ENCODE assay signal across 31 cellular contexts in the genomic region with DNA sequence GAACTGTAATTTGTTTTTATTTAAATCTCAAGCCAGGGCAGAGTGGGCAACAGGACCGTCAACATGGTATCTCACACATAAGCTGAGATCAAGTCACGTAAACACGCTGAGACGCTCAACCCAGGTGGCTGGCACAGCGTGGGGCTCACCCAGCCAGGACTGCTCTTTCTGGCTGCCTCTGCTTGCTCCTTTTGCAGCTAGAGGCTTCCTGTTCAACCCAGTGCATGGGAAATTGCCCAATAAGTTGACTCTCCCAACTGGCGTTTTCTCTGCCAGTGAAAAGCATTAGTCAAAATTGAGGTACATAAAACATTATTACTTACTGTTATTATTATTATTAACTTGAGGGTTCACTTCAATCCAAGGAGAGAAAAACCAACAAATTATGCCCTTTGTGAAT.
DNase-seq lines count a peak whose midpoint lies in the region; FAIRE-seq and TF ChIP-seq lines count a peak whose summit lies in the region.
"Had no signal": no experiment of that assay in that cellular context is flagged by ENCODE, and none has a peak within 500 bp of the region (broad histone marks: within the 10 kb centered on the region; RNA-seq: fewer than 3 reads in every experiment).

No MANE protein-coding gene starts in this region.

- H3K4me3 ChIP-seq in HL-60 (replicated peaks; ENCODE audit: insufficient read depth, low read length) (no peak overlapping the region), neutrophil (ENCODE audit: low read depth in 1 of 2, low read length in 1 of 2) (no peak overlapping the region)
- H3K4me3 ChIP-seq: suprapubic skin, upper lobe of right lung had no signal

- DNase-seq in HL-60 (ENCODE audit: low read depth in 1 of 2, low spot score in 1 of 2) (peak; percentile 63 to 92), NCI-H2081 (lab: John Stamatoyannopoulos, UW) (peak; percentile 37 to 82), NOMO-1 treated with dmso at 0.1 percent for 144 hours (lab: John Stamatoyannopoulos, UW; ENCODE audit: unreplicated experiment) (peak; percentile 61), glomerular visceral epithelial cell (ENCODE audit: extremely low spot score) (no peak), medulla oblongata (ENCODE audit: extremely low spot score) (no peak), frontal cortex (ENCODE audit: low spot score in 2 of 2) (no peak)
- DNase-seq: activated CD4-positive, alpha-beta memory T cell treated with anti-CD3 and anti-CD28 coated beads, Interleukin-2, amount 10 ng/mL, durations not matched to agents 7 days and 5 days; activated CD4-positive, alpha-beta T cell treated with anti-CD3 and anti-CD28 coated beads for 1 hour; activated CD8-positive, alpha-beta memory T cell treated with anti-CD3 and anti-CD28 coated beads, Interleukin-2, amount 50 U/mL, for 4 hours; activated naive CD4-positive, alpha-beta T cell treated with Interleukin-2 at 50 U/mL for 16 hours; Calu3; caudate nucleus; CD4-positive, CD25-positive, alpha-beta regulatory T cell; cortex of kidney; DMS79; effector memory CD4-positive, alpha-beta T cell; erythroblast; glutamatergic neuron; HCEC 1CT; left colon; mammary epithelial cell; NCI-H2107; NCI-H510A; retina; stimulated activated naive CD4-positive, alpha-beta T cell treated with Interleukin-2 at 50 U/mL for 16 hours; T-helper 17 cell; upper lobe of right lung had no signal

- no peak for FAIRE-seq in frontal cortex (lab: Jason Lieb, UNC)
- FAIRE-seq: G401.6 had no signal

- H3K27me3 ChIP-seq in HL-60 (ENCODE audit: insufficient read depth, poor library complexity, severe bottlenecking) (no peaks in the 10 kb centered on the region), neutrophil (no peaks in the 10 kb centered on the region)
- H3K27me3 ChIP-seq: suprapubic skin had no signal

- TF ChIP-seq CTCF in HL-60 (IDR thresholded peaks at IDR 0.05; ENCODE audit: insufficient read depth, low read length) (no peak), neutrophil (IDR thresholded peaks at IDR 0.05) (no peak)

- H3K4me1 ChIP-seq in neutrophil (ENCODE audit: control insufficient read depth in 1 of 2, insufficient read depth in 1 of 2, low read depth in 1 of 2, low read length in 1 of 2): peaks cover 11 to 25% of the 10 kb centered on the region in 2 experiments
- H3K4me1 ChIP-seq: parathyroid adenoma, suprapubic skin, upper lobe of right lung had no signal

- H3K36me3 ChIP-seq in neutrophil: no peaks in the 10 kb centered on the region
- H3K36me3 ChIP-seq: suprapubic skin, upper lobe of right lung had no signal

- no peaks in the 10 kb centered on the region for H3K9me3 ChIP-seq in neutrophil
- H3K9me3 ChIP-seq: suprapubic skin, upper lobe of right lung had no signal

- H3K27ac ChIP-seq in HL-60 (replicated peaks) (peak overlapping the region; percentile 88), neutrophil (peak overlapping the region; percentile 38)
- H3K27ac ChIP-seq: parathyroid adenoma, suprapubic skin, upper lobe of right lung had no signal

Comparison
In these comparisons a context has a peak if more than half of its experiments do, and no peak if none do; other contexts are left out.
1. DNase-seq: peak in HL-60 (2 of 2), NCI-H2081 (2 of 2) and NOMO-1 treated with dmso at 0.1 percent for 144 hours (single experiment); none in glomerular visceral epithelial cell (single experiment), medulla oblongata (single experiment) and frontal cortex (0 of 2).